In the genomic region with DNA sequence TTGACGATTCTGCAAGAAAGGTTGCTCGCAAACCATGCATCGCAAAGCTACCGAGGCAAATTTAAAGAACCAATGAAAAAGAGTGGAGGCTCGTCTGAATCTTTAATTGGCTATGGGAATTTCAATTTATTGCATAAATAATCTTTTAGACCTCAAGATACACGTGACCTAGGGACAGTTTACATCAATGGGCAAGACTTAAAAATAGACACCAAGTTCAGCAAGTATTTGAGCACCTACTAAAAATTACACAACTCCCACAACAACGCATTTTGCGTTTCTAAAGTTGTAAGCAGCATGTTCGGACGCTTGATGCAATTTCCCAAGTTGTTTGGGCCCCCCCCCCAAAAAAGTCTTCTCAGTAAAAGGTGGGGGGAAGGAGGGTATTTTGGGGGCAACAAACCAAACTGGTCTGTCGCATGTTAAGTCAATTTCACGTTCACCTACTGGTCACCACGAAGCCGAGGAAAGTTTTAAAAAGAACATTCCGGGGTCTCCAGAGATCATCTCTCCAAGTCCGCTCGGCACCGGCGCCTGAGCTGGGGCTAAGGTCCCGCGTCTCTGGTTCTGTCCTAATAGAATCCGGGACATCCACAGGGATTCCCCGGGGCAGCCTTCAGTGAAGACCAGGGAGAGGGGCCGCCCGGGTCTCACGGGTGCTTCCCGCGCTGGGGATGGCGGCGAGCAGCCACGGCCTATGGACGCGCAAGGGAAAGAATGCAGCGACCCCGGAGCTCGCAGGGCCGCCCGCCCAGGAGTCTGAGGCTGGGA, we compare ENCODE assay signal across 1 cellular context.
A peak's percentile ranks its signal among the peaks of the same experiment; 100 is the strongest.
TF ChIP-seq lines count a peak whose summit lies in the region.

No MANE protein-coding gene starts in this region.

TF ChIP-seq in GM12878, 131 proteins besides CTCF, POLR2A, EP300 and RAD21 (continued from another document):
- TF ChIP-seq, protein P1, sequence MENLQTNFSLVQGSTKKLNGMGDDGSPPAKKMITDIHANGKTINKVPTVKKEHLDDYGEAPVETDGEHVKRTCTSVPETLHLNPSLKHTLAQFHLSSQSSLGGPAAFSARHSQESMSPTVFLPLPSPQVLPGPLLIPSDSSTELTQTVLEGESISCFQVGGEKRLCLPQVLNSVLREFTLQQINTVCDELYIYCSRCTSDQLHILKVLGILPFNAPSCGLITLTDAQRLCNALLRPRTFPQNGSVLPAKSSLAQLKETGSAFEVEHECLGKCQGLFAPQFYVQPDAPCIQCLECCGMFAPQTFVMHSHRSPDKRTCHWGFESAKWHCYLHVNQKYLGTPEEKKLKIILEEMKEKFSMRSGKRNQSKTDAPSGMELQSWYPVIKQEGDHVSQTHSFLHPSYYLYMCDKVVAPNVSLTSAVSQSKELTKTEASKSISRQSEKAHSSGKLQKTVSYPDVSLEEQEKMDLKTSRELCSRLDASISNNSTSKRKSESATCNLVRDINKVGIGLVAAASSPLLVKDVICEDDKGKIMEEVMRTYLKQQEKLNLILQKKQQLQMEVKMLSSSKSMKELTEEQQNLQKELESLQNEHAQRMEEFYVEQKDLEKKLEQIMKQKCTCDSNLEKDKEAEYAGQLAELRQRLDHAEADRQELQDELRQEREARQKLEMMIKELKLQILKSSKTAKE (IDR thresholded peaks at IDR 0.05; ENCODE audit: low read depth, poor library complexity, severe bottlenecking): peak; percentile 28
- TF ChIP-seq BMI1 (IDR thresholded peaks at IDR 0.05; ENCODE audit: borderline replicate concordance) (0 out of 2 replicates have a peak, but pooled peaks have one; percentile 31), ZSCAN29 (IDR thresholded peaks at IDR 0.05) (no peak), RAD51 (IDR thresholded peaks at IDR 0.05) (peak; percentile 88), SMC3 (IDR thresholded peaks at IDR 0.05; ENCODE audit: borderline replicate concordance, low read length) (no peak), BHLHE40 (IDR thresholded peaks at IDR 0.05; ENCODE audit: borderline replicate concordance in 1 of 2, low read depth in 2 of 2, low read length in 1 of 2) (peak; percentile 31 to 58; a peak in 2 of 4 replicates), NFIC (IDR thresholded peaks at IDR 0.05; ENCODE audit: low read depth, low read length) (0 out of 2 replicates have a peak, but pooled peaks have one; percentile 29), MTA3 (IDR thresholded peaks at IDR 0.05; ENCODE audit: borderline replicate concordance, low read length) (0 out of 2 replicates have a peak, but pooled peaks have one; percentile 32), POLR2AphosphoS5 (IDR thresholded peaks at IDR 0.05; ENCODE audit: low read length) (0 out of 2 replicates have a peak, but pooled peaks have one; percentile 15), KDM1A (IDR thresholded peaks at IDR 0.05; ENCODE audit: borderline replicate concordance) (no peak)
- TF ChIP-seq, protein P2, sequence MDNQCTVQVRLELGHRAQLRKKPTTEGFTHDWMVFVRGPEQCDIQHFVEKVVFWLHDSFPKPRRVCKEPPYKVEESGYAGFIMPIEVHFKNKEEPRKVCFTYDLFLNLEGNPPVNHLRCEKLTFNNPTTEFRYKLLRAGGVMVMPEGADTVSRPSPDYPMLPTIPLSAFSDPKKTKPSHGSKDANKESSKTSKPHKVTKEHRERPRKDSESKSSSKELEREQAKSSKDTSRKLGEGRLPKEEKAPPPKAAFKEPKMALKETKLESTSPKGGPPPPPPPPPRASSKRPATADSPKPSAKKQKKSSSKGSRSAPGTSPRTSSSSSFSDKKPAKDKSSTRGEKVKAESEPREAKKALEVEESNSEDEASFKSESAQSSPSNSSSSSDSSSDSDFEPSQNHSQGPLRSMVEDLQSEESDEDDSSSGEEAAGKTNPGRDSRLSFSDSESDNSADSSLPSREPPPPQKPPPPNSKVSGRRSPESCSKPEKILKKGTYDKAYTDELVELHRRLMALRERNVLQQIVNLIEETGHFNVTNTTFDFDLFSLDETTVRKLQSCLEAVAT (IDR thresholded peaks at IDR 0.05): peak; percentile 60
- TF ChIP-seq, protein P3, sequence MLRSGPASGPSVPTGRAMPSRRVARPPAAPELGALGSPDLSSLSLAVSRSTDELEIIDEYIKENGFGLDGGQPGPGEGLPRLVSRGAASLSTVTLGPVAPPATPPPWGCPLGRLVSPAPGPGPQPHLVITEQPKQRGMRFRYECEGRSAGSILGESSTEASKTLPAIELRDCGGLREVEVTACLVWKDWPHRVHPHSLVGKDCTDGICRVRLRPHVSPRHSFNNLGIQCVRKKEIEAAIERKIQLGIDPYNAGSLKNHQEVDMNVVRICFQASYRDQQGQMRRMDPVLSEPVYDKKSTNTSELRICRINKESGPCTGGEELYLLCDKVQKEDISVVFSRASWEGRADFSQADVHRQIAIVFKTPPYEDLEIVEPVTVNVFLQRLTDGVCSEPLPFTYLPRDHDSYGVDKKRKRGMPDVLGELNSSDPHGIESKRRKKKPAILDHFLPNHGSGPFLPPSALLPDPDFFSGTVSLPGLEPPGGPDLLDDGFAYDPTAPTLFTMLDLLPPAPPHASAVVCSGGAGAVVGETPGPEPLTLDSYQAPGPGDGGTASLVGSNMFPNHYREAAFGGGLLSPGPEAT (IDR thresholded peaks at IDR 0.05; ENCODE audit: low read depth): 0 out of 2 replicates have a peak, but pooled peaks have one; percentile 16
- TF ChIP-seq, protein P4, sequence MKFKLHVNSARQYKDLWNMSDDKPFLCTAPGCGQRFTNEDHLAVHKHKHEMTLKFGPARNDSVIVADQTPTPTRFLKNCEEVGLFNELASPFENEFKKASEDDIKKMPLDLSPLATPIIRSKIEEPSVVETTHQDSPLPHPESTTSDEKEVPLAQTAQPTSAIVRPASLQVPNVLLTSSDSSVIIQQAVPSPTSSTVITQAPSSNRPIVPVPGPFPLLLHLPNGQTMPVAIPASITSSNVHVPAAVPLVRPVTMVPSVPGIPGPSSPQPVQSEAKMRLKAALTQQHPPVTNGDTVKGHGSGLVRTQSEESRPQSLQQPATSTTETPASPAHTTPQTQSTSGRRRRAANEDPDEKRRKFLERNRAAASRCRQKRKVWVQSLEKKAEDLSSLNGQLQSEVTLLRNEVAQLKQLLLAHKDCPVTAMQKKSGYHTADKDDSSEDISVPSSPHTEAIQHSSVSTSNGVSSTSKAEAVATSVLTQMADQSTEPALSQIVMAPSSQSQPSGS (IDR thresholded peaks at IDR 0.05; ENCODE audit: low read length): 0 out of 2 replicates have a peak, but pooled peaks have one; percentile 39
